In genomic region chr12:56129210-56129691, GRCh38 we compare ENCODE assay signal across 7 cellular contexts. TPM values are rescaled to one million over a fixed set of nuclear protein-coding genes. Genes with fewer than 3 reads are reported as not detected.
DNase-seq lines count a peak whose midpoint lies in the region; ATAC-seq and TF ChIP-seq lines count a peak whose summit lies in the region.

No MANE protein-coding gene starts in this region.

- peak in 1 of 2 experiments; percentile 44; a peak in 1 of 4 replicates for TF ChIP-seq EP300 in SK-N-SH (IDR thresholded peaks at IDR 0.05; ENCODE audit: borderline replicate concordance in 1 of 2, low read depth in 1 of 2, low read length in 1 of 2)

- 2% methylated on average over 21 of the region's 27 CpGs for WGBS in SK-N-SH (ENCODE audit: low lambda C conversion rate)

- H3K27ac Mint-ChIP-seq in activated naive CD8-positive, alpha-beta T cell, result peak overlapping the region; percentile 95

- H3K9me3 ChIP-seq in SK-N-SH, result no peaks in the 10 kb centered on the region

- POLR2A ChIA-PET in SK-N-SH (lab: Yijun Ruan, JAX), result interaction anchor here (0.7 to 2.7 kb wide), 5 partner anchors 13 to 30 kb away, joined by 3 to 19 read pairs (median 6); partner anchors contain the start of genes MYL6, MYL6B and PA2G4

- peaks cover 35 to 37% of the 10 kb centered on the region in 2 experiments for H3K36me3 ChIP-seq in SK-N-SH (replicated peaks in 1 of 2; ENCODE audit: control insufficient read depth in 1 of 2, insufficient read depth in 2 of 2, low read length in 1 of 2)

- H3K4me1 Mint-ChIP-seq in activated naive CD8-positive, alpha-beta T cell (ENCODE audit: low read depth), result peaks cover 63% of the 10 kb centered on the region

- peaks cover 23% of the 10 kb centered on the region for H3K36me3 Mint-ChIP-seq in activated naive CD8-positive, alpha-beta T cell

- peak overlapping the region; percentile 94 for H3K4me3 Mint-ChIP-seq in activated naive CD8-positive, alpha-beta T cell

- no peaks in the 10 kb centered on the region for H3K27me3 Mint-ChIP-seq in activated naive CD8-positive, alpha-beta T cell

- peaks cover 31% of the 10 kb centered on the region for H3F3A ChIP-seq in SK-N-SH (replicated peaks; ENCODE audit: insufficient read depth)

- peak overlapping the region; percentile 98 for H3K4me2 ChIP-seq in SK-N-SH

- peak overlapping the region; percentile 88 for H3K9ac ChIP-seq in SK-N-SH

- no peaks in the 10 kb centered on the region for H3K9me3 Mint-ChIP-seq in activated naive CD8-positive, alpha-beta T cell (ENCODE audit: low read depth)

- peaks cover 53% of the 10 kb centered on the region for H3K79me2 ChIP-seq in SK-N-SH (ENCODE audit: insufficient read depth)

- ATAC-seq in HG03159 (IDR thresholded peaks at IDR 0.05; ENCODE audit: unreplicated experiment) (peak; percentile 19), left cardiac atrium (peak; percentile 40 to 68)

- DNase-seq in SK-N-SH (peak; percentile 78), left cardiac atrium (peak; percentile 80), retina (peak; percentile 81), NCI-H128 (lab: John Stamatoyannopoulos, UW; ENCODE audit: unreplicated experiment) (no peak)

- no peak for TF ChIP-seq RAD21 in SK-N-SH (IDR thresholded peaks at IDR 0.05; ENCODE audit: low read length)

- no peaks in the 10 kb centered on the region for H3K9me2 ChIP-seq in SK-N-SH

- H3K4me3 ChIP-seq in SK-N-SH (ENCODE audit: low read depth in 2 of 2, low read length in 1 of 2), result peak overlapping the region; percentile 67 to 89

- peaks cover 13 to 23% of the 10 kb centered on the region in 2 experiments for H3K4me1 ChIP-seq in SK-N-SH (ENCODE audit: control insufficient read depth in 1 of 2, insufficient read depth in 2 of 2, low read depth in 1 of 2, low read length in 1 of 2)

- peak; percentile 69 for TF ChIP-seq POLR2A in GM15510 (IDR thresholded peaks at IDR 0.05; ENCODE audit: borderline replicate concordance, extremely low read depth, insufficient read length)

- no peaks in the 10 kb centered on the region for H4K20me1 ChIP-seq in SK-N-SH (ENCODE audit: insufficient read depth)

- H3K27ac ChIP-seq in SK-N-SH (ENCODE audit: low read depth in 2 of 2, low read length in 1 of 2), result peak overlapping the region; percentile 74 to 85; a peak in 3 of 4 replicates

- TF ChIP-seq CTCF in SK-N-SH (IDR thresholded peaks at IDR 0.05), result no peak

- H2AFZ ChIP-seq in SK-N-SH (ENCODE audit: low read depth), result peak overlapping the region; percentile 60

- CTCF ChIA-PET in SK-N-SH (lab: Yijun Ruan, JAX), result interaction anchor here (0.7 to 16.0 kb wide), 11 partner anchors 10 to 243 kb away, joined by 3 to 272 read pairs (median 4); partner anchors contain the start of genes MYL6 and SMARCC2

- intact Hi-C loops in left cardiac atrium (cut with DNase I), result loop anchor here (2.0 kb wide), 2 partner anchors 30 to 60 kb away; partner anchors contain the start of genes MYL6 (in 1 of the 2) and SMARCC2 (in 1 of the 2)

- no peaks in the 10 kb centered on the region for H3K27me3 ChIP-seq in SK-N-SH (ENCODE audit: insufficient read depth)

TF ChIP-seq in SK-N-SH, 30 proteins besides CTCF, POLR2A, EP300 and RAD21:
- TF ChIP-seq REST (IDR thresholded peaks at IDR 0.05; ENCODE audit: low read depth, low read length) (no peak), TAF1 (IDR thresholded peaks at IDR 0.05; ENCODE audit: borderline replicate concordance, low read depth, low read length) (0 out of 2 replicates have a peak, but pooled peaks have one; percentile 37), FOXM1 (IDR thresholded peaks at IDR 0.05; ENCODE audit: low read depth) (no peak), SIN3A (IDR thresholded peaks at IDR 0.05; ENCODE audit: borderline replicate concordance, low read depth, low read length) (peak; percentile 47; the same call in 1 of the 2 replicates), GABPA (IDR thresholded peaks at IDR 0.05; ENCODE audit: low read depth) (no peak), MEF2A (IDR thresholded peaks at IDR 0.05; ENCODE audit: borderline replicate concordance, low read depth) (no peak), GATA2 (CRISPR knock-in tag; IDR thresholded peaks at IDR 0.05) (no peak), EZH2phosphoT487 (IDR thresholded peaks at IDR 0.05; ENCODE audit: borderline replicate concordance, low read depth) (no peak), TCF12 (IDR thresholded peaks at IDR 0.05) (no peak), USF1 (IDR thresholded peaks at IDR 0.05; ENCODE audit: borderline replicate concordance, low read depth) (no peak), POLR2AphosphoS5 (IDR thresholded peaks at IDR 0.05; ENCODE audit: low read depth, low read length) (no peak), MXI1 (IDR thresholded peaks at IDR 0.05; ENCODE audit: low read depth, low read length) (peak; percentile 52), FOXJ3 (CRISPR knock-in tag; IDR thresholded peaks at IDR 0.05) (0 out of 2 replicates have a peak, but pooled peaks have one; percentile 2), RCOR1 (IDR thresholded peaks at IDR 0.05; ENCODE audit: low read length) (no peak), ELF1 (IDR thresholded peaks at IDR 0.05) (no peak), NRF1 (IDR thresholded peaks at IDR 0.05; ENCODE audit: low read depth, low read length) (peak; percentile 21; the same call in 1 of the 2 replicates)
- TF ChIP-seq, protein P1, sequence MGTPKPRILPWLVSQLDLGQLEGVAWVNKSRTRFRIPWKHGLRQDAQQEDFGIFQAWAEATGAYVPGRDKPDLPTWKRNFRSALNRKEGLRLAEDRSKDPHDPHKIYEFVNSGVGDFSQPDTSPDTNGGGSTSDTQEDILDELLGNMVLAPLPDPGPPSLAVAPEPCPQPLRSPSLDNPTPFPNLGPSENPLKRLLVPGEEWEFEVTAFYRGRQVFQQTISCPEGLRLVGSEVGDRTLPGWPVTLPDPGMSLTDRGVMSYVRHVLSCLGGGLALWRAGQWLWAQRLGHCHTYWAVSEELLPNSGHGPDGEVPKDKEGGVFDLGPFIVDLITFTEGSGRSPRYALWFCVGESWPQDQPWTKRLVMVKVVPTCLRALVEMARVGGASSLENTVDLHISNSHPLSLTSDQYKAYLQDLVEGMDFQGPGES (IDR thresholded peaks at IDR 0.05; ENCODE audit: low read depth, low read length), result no peak
- TF ChIP-seq, protein P2, sequence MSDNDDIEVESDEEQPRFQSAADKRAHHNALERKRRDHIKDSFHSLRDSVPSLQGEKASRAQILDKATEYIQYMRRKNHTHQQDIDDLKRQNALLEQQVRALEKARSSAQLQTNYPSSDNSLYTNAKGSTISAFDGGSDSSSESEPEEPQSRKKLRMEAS (IDR thresholded peaks at IDR 0.05; ENCODE audit: low read depth), result peak; percentile 48; the same call in 1 of the 2 replicates

RNA-seq across cellular contexts. Expression of gene ESYT1, which starts 1.2 kb away (rescaled TPM):
- polyA plus RNA-seq in SK-N-SH (2012; rRNA removed), result 132 and 143 TPM in 2 replicates
- 76.6 and 100 TPM in 2 replicates for polyA plus RNA-seq in SK-N-SH (2012; cell fraction: cytosol; rRNA removed)
- 203 and 237 TPM in 2 replicates for polyA plus RNA-seq in SK-N-SH (2012; cell fraction: nucleus; rRNA removed)
- total RNA-seq in left cardiac atrium, result 10 to 100 TPM; 54.1 to 63.9 TPM

RNA-seq across cellular contexts. Expression of gene ZC3H10, which starts 11.2 kb away (rescaled TPM):
- 1.9 and 2.0 TPM in 2 replicates for polyA plus RNA-seq in SK-N-SH (2012; rRNA removed)
- 1.1 and 1.3 TPM in 2 replicates for polyA plus RNA-seq in SK-N-SH (2012; cell fraction: cytosol; rRNA removed)
- polyA plus RNA-seq in SK-N-SH (2012; cell fraction: nucleus; rRNA removed), result 4.3 and 4.4 TPM in 2 replicates
- 1 to 10 TPM; 6.6 to 7.6 TPM for total RNA-seq in left cardiac atrium

RNA-seq across cellular contexts. Expression of gene RPL41, which starts 12.8 kb away (rescaled TPM):
- 11,334 and 12,464 TPM in 2 replicates for polyA plus RNA-seq in SK-N-SH (2012; rRNA removed)
- 13,670 and 22,985 TPM in 2 replicates for polyA plus RNA-seq in SK-N-SH (2012; cell fraction: cytosol; rRNA removed)
- 3,083 and 6,187 TPM in 2 replicates for polyA plus RNA-seq in SK-N-SH (2012; cell fraction: nucleus; rRNA removed)
- total RNA-seq in left cardiac atrium, result 1,000 to 10,000 TPM; 2,192 to 2,337 TPM

RNA-seq across cellular contexts. Expression of gene MYL6B, which starts 23.1 kb away (rescaled TPM):
- polyA plus RNA-seq in SK-N-SH (2012; rRNA removed), result 203 and 234 TPM in 2 replicates
- 217 and 220 TPM in 2 replicates for polyA plus RNA-seq in SK-N-SH (2012; cell fraction: cytosol; rRNA removed)
- polyA plus RNA-seq in SK-N-SH (2012; cell fraction: nucleus; rRNA removed), result 99.3 and 133 TPM in 2 replicates
- total RNA-seq in left cardiac atrium, result 10 to 100 TPM; 40.5 to 42.5 TPM

RNA-seq across cellular contexts. Expression of gene PA2G4, which starts 24.9 kb away (rescaled TPM):
- 207 and 213 TPM in 2 replicates for polyA plus RNA-seq in SK-N-SH (2012; rRNA removed)
- 228 and 238 TPM in 2 replicates for polyA plus RNA-seq in SK-N-SH (2012; cell fraction: cytosol; rRNA removed)
- polyA plus RNA-seq in SK-N-SH (2012; cell fraction: nucleus; rRNA removed), result 79.9 and 168 TPM in 2 replicates
- total RNA-seq in left cardiac atrium, result 10 to 100 TPM; 60.4 to 83.9 TPM
